In genomic region chr9:120308495-120308894, GRCh38 we compare ENCODE assay signal across 1 cellular context.
TF ChIP-seq lines count a peak whose summit lies in the region.

No MANE protein-coding gene starts in this region.

TF ChIP-seq in SK-N-SH, 30 proteins besides CTCF, POLR2A, EP300 and RAD21 (continued from another document):
- TF ChIP-seq, protein P1, sequence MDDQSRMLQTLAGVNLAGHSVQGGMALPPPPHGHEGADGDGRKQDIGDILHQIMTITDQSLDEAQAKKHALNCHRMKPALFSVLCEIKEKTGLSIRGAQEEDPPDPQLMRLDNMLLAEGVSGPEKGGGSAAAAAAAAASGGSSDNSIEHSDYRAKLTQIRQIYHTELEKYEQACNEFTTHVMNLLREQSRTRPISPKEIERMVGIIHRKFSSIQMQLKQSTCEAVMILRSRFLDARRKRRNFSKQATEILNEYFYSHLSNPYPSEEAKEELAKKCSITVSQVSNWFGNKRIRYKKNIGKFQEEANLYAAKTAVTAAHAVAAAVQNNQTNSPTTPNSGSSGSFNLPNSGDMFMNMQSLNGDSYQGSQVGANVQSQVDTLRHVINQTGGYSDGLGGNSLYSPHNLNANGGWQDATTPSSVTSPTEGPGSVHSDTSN (IDR thresholded peaks at IDR 0.05) = no peak
- TF ChIP-seq, protein P2, sequence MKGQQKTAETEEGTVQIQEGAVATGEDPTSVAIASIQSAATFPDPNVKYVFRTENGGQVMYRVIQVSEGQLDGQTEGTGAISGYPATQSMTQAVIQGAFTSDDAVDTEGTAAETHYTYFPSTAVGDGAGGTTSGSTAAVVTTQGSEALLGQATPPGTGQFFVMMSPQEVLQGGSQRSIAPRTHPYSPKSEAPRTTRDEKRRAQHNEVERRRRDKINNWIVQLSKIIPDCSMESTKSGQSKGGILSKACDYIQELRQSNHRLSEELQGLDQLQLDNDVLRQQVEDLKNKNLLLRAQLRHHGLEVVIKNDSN (IDR thresholded peaks at IDR 0.05; ENCODE audit: borderline replicate concordance, low read depth) = no peak
- no peak for TF ChIP-seq TEAD4 (IDR thresholded peaks at IDR 0.05; ENCODE audit: borderline replicate concordance, insufficient read depth)
- no peak for TF ChIP-seq FOXJ3 (CRISPR knock-in tag; IDR thresholded peaks at IDR 0.05)
- TF ChIP-seq SIN3A (IDR thresholded peaks at IDR 0.05; ENCODE audit: borderline replicate concordance, low read depth, low read length) = no peak
- no peak for TF ChIP-seq RCOR1 (IDR thresholded peaks at IDR 0.05; ENCODE audit: low read length)
- no peak for TF ChIP-seq GABPA (IDR thresholded peaks at IDR 0.05; ENCODE audit: low read depth)
- no peak for TF ChIP-seq RFX5 (IDR thresholded peaks at IDR 0.05; ENCODE audit: low read length)
TF ChIP-seq in SK-N-SH: peak in this region for 0.
